Comparison of ENCODE assay signal across 19 cellular contexts in the genomic region with DNA sequence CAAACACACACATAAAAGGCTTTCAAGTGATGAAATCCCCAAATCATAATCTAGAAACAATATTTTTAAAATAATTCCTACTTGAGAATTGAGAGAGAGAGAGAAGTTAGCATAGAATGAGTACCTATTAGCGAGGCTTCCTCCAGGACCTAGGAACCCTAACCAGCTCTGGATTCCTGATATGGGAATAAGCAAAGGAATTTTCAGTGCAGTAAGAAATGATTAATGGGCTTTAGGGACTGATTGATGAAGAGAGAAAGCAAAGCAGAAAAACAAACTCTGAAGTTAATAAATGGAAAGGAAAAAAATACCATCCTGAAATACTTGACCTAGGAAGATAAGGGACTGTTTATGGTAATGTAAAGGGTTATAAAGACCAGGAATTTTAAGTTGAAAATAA.
DNase-seq lines count a peak whose midpoint lies in the region; ATAC-seq and TF ChIP-seq lines count a peak whose summit lies in the region.
"Had no signal": no experiment of that assay in that cellular context is flagged by ENCODE, and none has a peak within 500 bp of the region (broad histone marks: within the 10 kb centered on the region; RNA-seq: fewer than 3 reads in every experiment).

No MANE protein-coding gene starts in this region.

- H3K27ac ChIP-seq in GM23338 (ENCODE audit: low read depth): no peak overlapping the region
- H3K27ac ChIP-seq in SJCRH30: peak overlapping the region; percentile 24
- H3K27ac ChIP-seq: PC-9 had no signal

- H3K4me3 ChIP-seq in GM23338 (no peak overlapping the region), SJCRH30 (no peak overlapping the region), skeletal muscle satellite cell (ENCODE audit: low read length) (no peak overlapping the region)
- H3K4me3 ChIP-seq: PC-9 had no signal

- H3K4me1 ChIP-seq in GM23338 (ENCODE audit: insufficient read depth): no peaks in the 10 kb centered on the region
- H3K4me1 ChIP-seq in SJCRH30: peaks cover 20% of the 10 kb centered on the region
- H3K4me1 ChIP-seq in skeletal muscle satellite cell (ENCODE audit: control insufficient read depth, insufficient read depth, low read length): peaks cover 36% of the 10 kb centered on the region

- no peak overlapping the region for H2AFZ ChIP-seq in GM23338
- H2AFZ ChIP-seq: PC-9 had no signal

- H3K4me1 Mint-ChIP-seq in GM23338 (peaks cover 8% of the 10 kb centered on the region; the same call in 2 of the 3 replicates), chondrocyte (ENCODE audit: low read depth) (peaks cover 58% of the 10 kb centered on the region)
- H3K4me1 Mint-ChIP-seq: B cell had no signal

- no peak overlapping the region for H3K4me3 Mint-ChIP-seq in GM23338
- peak overlapping the region; percentile 63 for H3K4me3 Mint-ChIP-seq in chondrocyte (ENCODE audit: unreplicated experiment)
- H3K4me3 Mint-ChIP-seq: B cell; CD4-positive, alpha-beta T cell had no signal

- no peak for TF ChIP-seq CTCF in GM23338 (conservative IDR thresholded peaks at IDR 0.05; ENCODE audit: low read depth in 2 of 2)
- TF ChIP-seq CTCF in chondrocyte (IDR thresholded peaks at IDR 0.05): no peak

- H3K4me2 ChIP-seq in GM23338 (no peak overlapping the region), skeletal muscle satellite cell (ENCODE audit: low read length) (peak overlapping the region; percentile 72)
- H3K4me2 ChIP-seq: PC-9 had no signal

- H3K27ac Mint-ChIP-seq in GM23338 (peak overlapping the region; percentile 19; the same call in 1 of the 2 replicates), chondrocyte (ENCODE audit: unreplicated experiment) (peak overlapping the region; percentile 94)
- H3K27ac Mint-ChIP-seq: B cell; CD4-positive, alpha-beta T cell had no signal

- no peaks in the 10 kb centered on the region for H3K27me3 Mint-ChIP-seq in GM23338 (ENCODE audit: insufficient read depth, low read depth, poor library complexity)
- H3K27me3 Mint-ChIP-seq in chondrocyte (ENCODE audit: low read depth): no peaks in the 10 kb centered on the region
- H3K27me3 Mint-ChIP-seq: B cell; CD4-positive, alpha-beta T cell had no signal

- ATAC-seq in GM23338 (no peak), HG03108 (IDR thresholded peaks at IDR 0.05; ENCODE audit: unreplicated experiment) (no peak)

- 0 out of 2 replicates have a peak, but pooled peaks cover 4% of the 10 kb centered on the region for H3K9me3 ChIP-seq in SJCRH30 (replicated peaks)
- H3K9me3 ChIP-seq in skeletal muscle satellite cell (replicated peaks; ENCODE audit: low read length): no peaks in the 10 kb centered on the region

- H3K9me3 Mint-ChIP-seq in GM23338 (no peaks in the 10 kb centered on the region), chondrocyte (ENCODE audit: low read depth) (no peaks in the 10 kb centered on the region)

- H3K36me3 ChIP-seq in GM23338 (ENCODE audit: insufficient read depth) (no peaks in the 10 kb centered on the region), SJCRH30 (0 out of 2 replicates have a peak, but pooled peaks cover 2% of the 10 kb centered on the region), skeletal muscle satellite cell (ENCODE audit: insufficient read depth, low read length) (no peaks in the 10 kb centered on the region)

- H4K20me1 ChIP-seq in GM23338 (replicated peaks; ENCODE audit: insufficient read depth): no peaks in the 10 kb centered on the region

- no peak for DNase-seq in GM23338 (ENCODE audit: low spot score)
- DNase-seq in SJCRH30: no peak
- no peak for DNase-seq in chondrocyte (ENCODE audit: low spot score)
- no peak for DNase-seq in NCI-H2029 treated with DMSO at 0.1 percent for 48 hours (lab: John Stamatoyannopoulos, UW)
- no peak for DNase-seq in NCI-H446 treated with DMSO at 0.1 percent for 48 hours (lab: John Stamatoyannopoulos, UW)
- no peak for DNase-seq in NCI-H2196 treated with DMSO at 0.1 percent for 48 hours (lab: John Stamatoyannopoulos, UW; ENCODE audit: unreplicated experiment)
- DNase-seq: CD4-positive, alpha-beta T cell; DND-41; GF-D8; GOT3; Kasumi-1; NCI-H1417 treated with DMSO at 0.1 percent for 48 hours; NCI-H2081 treated with DMSO at 0.1 percent for 48 hours; NCI-H345; NCI-H69 had no signal

- H3K9ac ChIP-seq in skeletal muscle satellite cell (ENCODE audit: low read depth, low read length): no peak overlapping the region

- H3K79me2 ChIP-seq in GM23338 (replicated peaks; ENCODE audit: insufficient read depth): no peaks in the 10 kb centered on the region

- H3K9me2 ChIP-seq in GM23338 (ENCODE audit: insufficient read depth): no peaks in the 10 kb centered on the region; the same call in 1 of the 2 replicates

- H3F3A ChIP-seq in GM23338 (replicated peaks; ENCODE audit: low read depth): no peaks in the 10 kb centered on the region

- H3K27me3 ChIP-seq in GM23338 (ENCODE audit: insufficient read depth) (no peaks in the 10 kb centered on the region), SJCRH30 (no peaks in the 10 kb centered on the region), skeletal muscle satellite cell (ENCODE audit: control insufficient read depth, insufficient read depth, low read length) (no peaks in the 10 kb centered on the region)

- H3K36me3 Mint-ChIP-seq in GM23338 (ENCODE audit: low read depth) (no peaks in the 10 kb centered on the region), chondrocyte (ENCODE audit: low read depth) (no peaks in the 10 kb centered on the region)

TF ChIP-seq in GM23338, 12 proteins besides CTCF, POLR2A, EP300 and RAD21 (continues in another document):
- TF ChIP-seq EZH2 (IDR thresholded peaks at IDR 0.05; ENCODE audit: low read depth, unreplicated experiment): no peak
- no peak for TF ChIP-seq STAT1 (IDR thresholded peaks at IDR 0.05; ENCODE audit: unreplicated experiment)
- TF ChIP-seq POLR2AphosphoS5 (IDR thresholded peaks at IDR 0.05; ENCODE audit: low read depth): no peak
- TF ChIP-seq, protein P1, sequence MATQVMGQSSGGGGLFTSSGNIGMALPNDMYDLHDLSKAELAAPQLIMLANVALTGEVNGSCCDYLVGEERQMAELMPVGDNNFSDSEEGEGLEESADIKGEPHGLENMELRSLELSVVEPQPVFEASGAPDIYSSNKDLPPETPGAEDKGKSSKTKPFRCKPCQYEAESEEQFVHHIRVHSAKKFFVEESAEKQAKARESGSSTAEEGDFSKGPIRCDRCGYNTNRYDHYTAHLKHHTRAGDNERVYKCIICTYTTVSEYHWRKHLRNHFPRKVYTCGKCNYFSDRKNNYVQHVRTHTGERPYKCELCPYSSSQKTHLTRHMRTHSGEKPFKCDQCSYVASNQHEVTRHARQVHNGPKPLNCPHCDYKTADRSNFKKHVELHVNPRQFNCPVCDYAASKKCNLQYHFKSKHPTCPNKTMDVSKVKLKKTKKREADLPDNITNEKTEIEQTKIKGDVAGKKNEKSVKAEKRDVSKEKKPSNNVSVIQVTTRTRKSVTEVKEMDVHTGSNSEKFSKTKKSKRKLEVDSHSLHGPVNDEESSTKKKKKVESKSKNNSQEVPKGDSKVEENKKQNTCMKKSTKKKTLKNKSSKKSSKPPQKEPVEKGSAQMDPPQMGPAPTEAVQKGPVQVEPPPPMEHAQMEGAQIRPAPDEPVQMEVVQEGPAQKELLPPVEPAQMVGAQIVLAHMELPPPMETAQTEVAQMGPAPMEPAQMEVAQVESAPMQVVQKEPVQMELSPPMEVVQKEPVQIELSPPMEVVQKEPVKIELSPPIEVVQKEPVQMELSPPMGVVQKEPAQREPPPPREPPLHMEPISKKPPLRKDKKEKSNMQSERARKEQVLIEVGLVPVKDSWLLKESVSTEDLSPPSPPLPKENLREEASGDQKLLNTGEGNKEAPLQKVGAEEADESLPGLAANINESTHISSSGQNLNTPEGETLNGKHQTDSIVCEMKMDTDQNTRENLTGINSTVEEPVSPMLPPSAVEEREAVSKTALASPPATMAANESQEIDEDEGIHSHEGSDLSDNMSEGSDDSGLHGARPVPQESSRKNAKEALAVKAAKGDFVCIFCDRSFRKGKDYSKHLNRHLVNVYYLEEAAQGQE (IDR thresholded peaks at IDR 0.05; ENCODE audit: unreplicated experiment): no peak
- no peak for TF ChIP-seq JUNB (IDR thresholded peaks at IDR 0.05; ENCODE audit: unreplicated experiment)
- TF ChIP-seq, protein P2, sequence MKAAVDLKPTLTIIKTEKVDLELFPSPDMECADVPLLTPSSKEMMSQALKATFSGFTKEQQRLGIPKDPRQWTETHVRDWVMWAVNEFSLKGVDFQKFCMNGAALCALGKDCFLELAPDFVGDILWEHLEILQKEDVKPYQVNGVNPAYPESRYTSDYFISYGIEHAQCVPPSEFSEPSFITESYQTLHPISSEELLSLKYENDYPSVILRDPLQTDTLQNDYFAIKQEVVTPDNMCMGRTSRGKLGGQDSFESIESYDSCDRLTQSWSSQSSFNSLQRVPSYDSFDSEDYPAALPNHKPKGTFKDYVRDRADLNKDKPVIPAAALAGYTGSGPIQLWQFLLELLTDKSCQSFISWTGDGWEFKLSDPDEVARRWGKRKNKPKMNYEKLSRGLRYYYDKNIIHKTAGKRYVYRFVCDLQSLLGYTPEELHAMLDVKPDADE (IDR thresholded peaks at IDR 0.05): no peak
- TF ChIP-seq CREB1 (CRISPR knock-in tag; IDR thresholded peaks at IDR 0.05; ENCODE audit: low read depth): no peak
- TF ChIP-seq EZH2phosphoT487 (IDR thresholded peaks at IDR 0.05; ENCODE audit: unreplicated experiment): no peak
- TF ChIP-seq ZNF331 (CRISPR knock-in tag; IDR thresholded peaks at IDR 0.05; ENCODE audit: low read depth): no peak
